ENCODE assay signal across 9 cellular contexts in genomic region chr11:65571420-65571819, GRCh38. TPM values are rescaled to one million over a fixed set of nuclear protein-coding genes. Genes with fewer than 3 reads are reported as not detected.
A peak's percentile ranks its signal among the peaks of the same experiment; 100 is the strongest.
DNase-seq lines count a peak whose midpoint lies in the region; ATAC-seq, FAIRE-seq and TF ChIP-seq lines count a peak whose summit lies in the region.
"Had no signal": no experiment of that assay in that cellular context is flagged by ENCODE, and none has a peak within 500 bp of the region (broad histone marks: within the 10 kb centered on the region; RNA-seq: fewer than 3 reads in every experiment).

No MANE protein-coding gene starts in this region.

- H4K20me1 ChIP-seq in PC-9 (ENCODE audit: insufficient read depth) (no peaks in the 10 kb centered on the region), endothelial cell of umbilical vein (replicated peaks; ENCODE audit: control insufficient read depth, extremely low read depth, insufficient read depth, low read length) (no peaks in the 10 kb centered on the region)

- dilution Hi-C loops in endothelial cell of umbilical vein (cut with MboI; ENCODE audit: extremely low pct_ligation_motif_present, low sequenced_read_pairs) = no loop called here

- peak overlapping the region; percentile 79 for H3K4me3 Mint-ChIP-seq in Calu3 (ENCODE audit: low read depth, unreplicated experiment)

- H3K9ac ChIP-seq in endothelial cell of umbilical vein (replicated peaks; ENCODE audit: extremely low read depth, insufficient read depth, low read length) = no peak overlapping the region

- 64 to 75% (median 70%) methylated on average over 9 of the region's 9 CpGs for WGBS in ovary, 3 donors

- DNase-seq in Calu3 = no peak
- DNase-seq in PC-9 = no peak
- no peak for DNase-seq in endothelial cell of umbilical vein (ENCODE audit: low read depth, low spot score)
- DNase-seq in ovary = no peak
- DNase-seq in NCI-H446 treated with DMSO at 0.1 percent for 48 hours (lab: John Stamatoyannopoulos, UW) = no peak
- DNase-seq in NAMALWA (ENCODE audit: low spot score) = no peak
- DNase-seq in GM19239 (ENCODE audit: insufficient read length, low spot score) = no peak
- DNase-seq: effector CD4-positive, alpha-beta T cell had no signal

- H3K27ac ChIP-seq in PC-9 (no peak overlapping the region), endothelial cell of umbilical vein (ENCODE audit: insufficient read depth, low read depth, low read length) (no peak overlapping the region), ovary (no peak overlapping the region)

- H2AFZ ChIP-seq in PC-9 (no peak overlapping the region), endothelial cell of umbilical vein (ENCODE audit: low read depth, low read length) (no peak overlapping the region)

- peak overlapping the region; percentile 88 for H3K27ac Mint-ChIP-seq in Calu3 (ENCODE audit: unreplicated experiment)

- peaks cover 5% of the 10 kb centered on the region; the same call in 1 of the 2 replicates for H3K36me3 ChIP-seq in PC-9 (ENCODE audit: low read depth)
- no peaks in the 10 kb centered on the region for H3K36me3 ChIP-seq in endothelial cell of umbilical vein (ENCODE audit: control insufficient read depth in 2 of 2, extremely low read depth in 1 of 2, insufficient read depth in 2 of 2, low read length in 2 of 2)
- no peaks in the 10 kb centered on the region for H3K36me3 ChIP-seq in ovary

- no peaks in the 10 kb centered on the region for H3K27me3 Mint-ChIP-seq in Calu3 (ENCODE audit: unreplicated experiment)

- H3K9me3 Mint-ChIP-seq in Calu3 (ENCODE audit: low read depth, unreplicated experiment) = no peaks in the 10 kb centered on the region

- H3K9me3 ChIP-seq in PC-9 (ENCODE audit: insufficient read depth, low read depth) (no peaks in the 10 kb centered on the region), endothelial cell of umbilical vein (replicated peaks; ENCODE audit: control insufficient read depth, insufficient read depth, low read length) (no peaks in the 10 kb centered on the region), ovary (no peaks in the 10 kb centered on the region)

- intact Hi-C loops in Calu3 (cut with micrococcal nuclease; ENCODE audit: unreplicated experiment) = loop anchor here (2.0 kb wide), 1 partner anchor 31 kb away; no protein-coding TSS in a partner anchor
- intact Hi-C loops in PC-9 (cut with micrococcal nuclease; ENCODE audit: unreplicated experiment) = loop anchor here (2.0 to 5.0 kb wide), 7 partner anchors 44 to 481 kb away; partner anchors contain the start of genes CST6, KAT5, NEAT1 and SCYL1
- intact Hi-C loops in endothelial cell of umbilical vein (cut with micrococcal nuclease) = loop anchor here (2.0 to 5.0 kb wide), 3 partner anchors 25 to 189 kb away; partner anchors contain the start of gene SLC25A45
- intact Hi-C loops in ovary (cut with DNase I) = loop anchor here in 3 of 4 donors (1.0 to 5.0 kb wide), 4 partner anchors 31 to 81 kb away; partner anchors contain the start of gene MAP3K11 (in 1 of the 3)

- TF ChIP-seq POLR2A in endothelial cell of umbilical vein (IDR thresholded peaks at IDR 0.05; ENCODE audit: low read depth, low read length) (no peak), ovary (IDR thresholded peaks at IDR 0.05) (no peak)

- H3K4me1 ChIP-seq in PC-9 (replicated peaks; ENCODE audit: insufficient read depth) = peaks cover 51% of the 10 kb centered on the region
- peaks cover 48% of the 10 kb centered on the region for H3K4me1 ChIP-seq in endothelial cell of umbilical vein (ENCODE audit: control insufficient read depth, extremely low read depth, insufficient read depth, low read length)
- peaks cover 11% of the 10 kb centered on the region for H3K4me1 ChIP-seq in ovary (ENCODE audit: insufficient read depth)

- POLR2A ChIA-PET in PC-9 (lab: Charles Lee; ENCODE audit: unreplicated experiment) (interaction anchor here (0.5 to 0.7 kb wide), 5 partner anchors 19 to 363 kb away, joined by 3 to 7 read pairs (median 4); no protein-coding TSS in a partner anchor), endothelial cell of umbilical vein (lab: Charles Lee) (interaction anchor here (0.6 kb wide), 1 partner anchor 63 kb away, joined by 3 read pairs; no protein-coding TSS in a partner anchor)

- peaks cover 46% of the 10 kb centered on the region for H3K4me1 Mint-ChIP-seq in Calu3 (ENCODE audit: low read depth, unreplicated experiment)

- TF ChIP-seq CTCF in Calu3 (IDR thresholded peaks at IDR 0.05; ENCODE audit: unreplicated experiment) = no peak
- no peak for TF ChIP-seq CTCF in PC-9 (conservative IDR thresholded peaks at IDR 0.05)
- TF ChIP-seq CTCF in endothelial cell of umbilical vein (IDR thresholded peaks at IDR 0.05; ENCODE audit: extremely low read depth in 1 of 2, insufficient read depth in 1 of 2, low read depth in 1 of 2, low read length in 2 of 2) = no peak
- TF ChIP-seq CTCF in ovary (IDR thresholded peaks at IDR 0.05) = no peak

- no peak for TF ChIP-seq EP300 in ovary (IDR thresholded peaks at IDR 0.05)

- no peak for ATAC-seq in HG03139 (IDR thresholded peaks at IDR 0.05; ENCODE audit: unreplicated experiment)

- H3F3A ChIP-seq in PC-9 (ENCODE audit: insufficient read depth, low read depth) = peaks cover 70% of the 10 kb centered on the region

- peaks cover 83% of the 10 kb centered on the region for H3K36me3 Mint-ChIP-seq in Calu3 (ENCODE audit: insufficient read depth, unreplicated experiment)

- CTCF ChIA-PET in Calu3 (lab: Charles Lee) (interaction anchor here (0.8 to 4.0 kb wide), 2 partner anchors 30 to 44 kb away, joined by 4 to 39 read pairs; partner anchors contain the start of gene PCNX3), PC-9 (lab: Charles Lee) (interaction anchor here (2.0 to 3.4 kb wide), 2 partner anchors 12 to 30 kb away, joined by 8 to 25 read pairs; no protein-coding TSS in a partner anchor), endothelial cell of umbilical vein (lab: Charles Lee) (interaction anchor here (1.5 to 9.7 kb wide), 7 partner anchors 12 to 46 kb away, joined by 4 to 167 read pairs (median 10); partner anchors contain the start of genes LTBP3 and SCYL1)

- no peaks in the 10 kb centered on the region for H3K27me3 ChIP-seq in PC-9 (ENCODE audit: insufficient read depth, low read depth)
- no peaks in the 10 kb centered on the region for H3K27me3 ChIP-seq in endothelial cell of umbilical vein (ENCODE audit: control insufficient read depth in 2 of 2, insufficient read depth in 2 of 2, low read length in 2 of 2)
- H3K27me3 ChIP-seq in ovary = no peaks in the 10 kb centered on the region

- FAIRE-seq in endothelial cell of umbilical vein (lab: Jason Lieb, UNC) (no peak), GM19239 (lab: Jason Lieb, UNC) (no peak)

- BruUV-seq in Calu3 (replicated peaks; lab: Mats Ljungman, UMichigan) (no TSS peak), PC-9 (replicated peaks; lab: Mats Ljungman, UMichigan) (no TSS peak), endothelial cell of umbilical vein (replicated peaks; lab: Mats Ljungman, UMichigan) (no TSS peak)

- peak overlapping the region; percentile 73; the same call in 1 of the 2 replicates for H3K4me3 ChIP-seq in PC-9
- no peak overlapping the region for H3K4me3 ChIP-seq in endothelial cell of umbilical vein (replicated peaks in 1 of 3; ENCODE audit: insufficient read depth in 1 of 3, low read depth in 1 of 3, low read length in 3 of 3)
- H3K4me3 ChIP-seq in ovary = peak overlapping the region; percentile 83

- H3K9me2 ChIP-seq in PC-9 (ENCODE audit: insufficient read depth) = no peaks in the 10 kb centered on the region

- H3K9me1 ChIP-seq in endothelial cell of umbilical vein (replicated peaks; ENCODE audit: control insufficient read depth, extremely low read depth, insufficient read depth, low read length) = no peaks in the 10 kb centered on the region

- H3K79me2 ChIP-seq in PC-9 (ENCODE audit: low read depth) (peaks cover 58% of the 10 kb centered on the region), endothelial cell of umbilical vein (ENCODE audit: control insufficient read depth, insufficient read depth, low read length) (peaks cover 25% of the 10 kb centered on the region)

- H3K4me2 ChIP-seq in PC-9 (peak overlapping the region; percentile 96), endothelial cell of umbilical vein (ENCODE audit: insufficient read depth, low read length) (peak overlapping the region; percentile 82)

RNA-seq across cellular contexts. Expression of gene FAM89B, which starts 0.9 kb away (rescaled TPM):
- total RNA-seq in Calu3 (2022) = 29.8 and 30.6 TPM in 2 replicates
- total RNA-seq in PC-9 (2021) = 51.7 and 53.3 TPM in 2 replicates
- 63.1 and 63.8 TPM in 2 replicates for total RNA-seq in endothelial cell of umbilical vein
- 153 and 193 TPM in 2 replicates for polyA plus RNA-seq in endothelial cell of umbilical vein
- polyA plus RNA-seq in endothelial cell of umbilical vein (2011; cell fraction: cytosol; rRNA removed) = 57.2 and 80.4 TPM in 2 replicates
- 31.0 and 31.4 TPM in 2 replicates for polyA plus RNA-seq in endothelial cell of umbilical vein (2011; cell fraction: nucleus; rRNA removed)
- 44.3 and 64.1 TPM in 2 replicates for polyA plus RNA-seq in endothelial cell of umbilical vein (2012)
- polyA minus RNA-seq in endothelial cell of umbilical vein = 30.8 and 35.3 TPM in 2 replicates
- polyA minus RNA-seq in endothelial cell of umbilical vein (2011; cell fraction: cytosol; rRNA and poly(A)+ RNA removed) = 10.7 TPM
- 15.6 and 20.3 TPM in 2 replicates for polyA minus RNA-seq in endothelial cell of umbilical vein (2011; cell fraction: nucleus; rRNA and poly(A)+ RNA removed)
- 10 to 100 TPM; 41.0 to 74.0 (median 53.3) TPM for total RNA-seq in ovary
- polyA plus RNA-seq in ovary = 10 to 100 TPM in 1 of 2 donors, 1 to 10 TPM in 1; 1.9 to 47.8 TPM

RNA-seq across cellular contexts. Expression of gene ZNRD2, which starts 1.1 kb away (rescaled TPM):
- total RNA-seq in Calu3 (2022) (40.7 and 45.3 TPM in 2 replicates), PC-9 (2021) (51.4 and 53.5 TPM in 2 replicates), endothelial cell of umbilical vein (40.8 and 46.9 TPM in 2 replicates), ovary (10 to 100 TPM; 26.6 to 59.5 (median 39.2) TPM)
- polyA plus RNA-seq in endothelial cell of umbilical vein (96.2 and 96.7 TPM in 2 replicates), ovary (10 to 100 TPM in 1 of 2 donors, 1 to 10 TPM in 1; 2.3 to 61.8 TPM)
- 73.6 and 74.5 TPM in 2 replicates for polyA plus RNA-seq in endothelial cell of umbilical vein (2011; cell fraction: cytosol; rRNA removed)
- 50.6 TPM in 2 replicates for polyA plus RNA-seq in endothelial cell of umbilical vein (2011; cell fraction: nucleus; rRNA removed)
- polyA plus RNA-seq in endothelial cell of umbilical vein (2012) = 93.2 and 99.8 TPM in 2 replicates
- polyA minus RNA-seq in endothelial cell of umbilical vein = 11.3 and 14.6 TPM in 2 replicates
- 27.7 TPM for polyA minus RNA-seq in endothelial cell of umbilical vein (2011; cell fraction: cytosol; rRNA and poly(A)+ RNA removed)
- 14.4 and 33.5 TPM in 2 replicates for polyA minus RNA-seq in endothelial cell of umbilical vein (2011; cell fraction: nucleus; rRNA and poly(A)+ RNA removed)

RNA-seq across cellular contexts. Expression of gene EHBP1L1, which starts 4.4 kb away (rescaled TPM):
- total RNA-seq in Calu3 (2022) (73.7 and 81.0 TPM in 2 replicates), PC-9 (2021) (123 and 170 TPM in 2 replicates), endothelial cell of umbilical vein (18.8 and 19.7 TPM in 2 replicates), ovary (10 to 100 TPM; 21.7 to 63.0 (median 40.3) TPM)
- polyA plus RNA-seq in endothelial cell of umbilical vein (12.7 and 18.5 TPM in 2 replicates), ovary (10 to 100 TPM; 24.5 to 42.4 TPM)
- 7.1 and 11.1 TPM in 2 replicates for polyA plus RNA-seq in endothelial cell of umbilical vein (2011; cell fraction: cytosol; rRNA removed)
- 29.6 and 32.5 TPM in 2 replicates for polyA plus RNA-seq in endothelial cell of umbilical vein (2011; cell fraction: nucleus; rRNA removed)
- 14.2 and 20.1 TPM in 2 replicates for polyA plus RNA-seq in endothelial cell of umbilical vein (2012)
- polyA minus RNA-seq in endothelial cell of umbilical vein = 8.6 and 12.0 TPM in 2 replicates
- 64.3 TPM for polyA minus RNA-seq in endothelial cell of umbilical vein (2011; cell fraction: cytosol; rRNA and poly(A)+ RNA removed)
- 7.8 and 11.2 TPM in 2 replicates for polyA minus RNA-seq in endothelial cell of umbilical vein (2011; cell fraction: nucleus; rRNA and poly(A)+ RNA removed)

RNA-seq across cellular contexts. Expression of gene LTBP3, which starts 13.3 kb away (rescaled TPM):
- total RNA-seq in Calu3 (2022) (166 and 169 TPM in 2 replicates), PC-9 (2021) (455 and 553 TPM in 2 replicates), endothelial cell of umbilical vein (120 and 121 TPM in 2 replicates), ovary (100 to 1,000 TPM; 143 to 292 (median 198) TPM)
- polyA plus RNA-seq in endothelial cell of umbilical vein (209 and 225 TPM in 2 replicates), ovary (100 to 1,000 TPM in 1 of 2 donors, 10 to 100 TPM in 1; 35.9 to 130 TPM)
- polyA plus RNA-seq in endothelial cell of umbilical vein (2011; cell fraction: cytosol; rRNA removed) = 92.6 and 135 TPM in 2 replicates
- 799 and 904 TPM in 2 replicates for polyA plus RNA-seq in endothelial cell of umbilical vein (2011; cell fraction: nucleus; rRNA removed)
- 108 and 232 TPM in 2 replicates for polyA plus RNA-seq in endothelial cell of umbilical vein (2012)
- polyA minus RNA-seq in endothelial cell of umbilical vein = 44.1 and 70.6 TPM in 2 replicates
- 8.5 TPM for polyA minus RNA-seq in endothelial cell of umbilical vein (2011; cell fraction: cytosol; rRNA and poly(A)+ RNA removed)
- 104 and 152 TPM in 2 replicates for polyA minus RNA-seq in endothelial cell of umbilical vein (2011; cell fraction: nucleus; rRNA and poly(A)+ RNA removed)

RNA-seq across cellular contexts. Expression of gene KCNK7, which starts 24.2 kb away (rescaled TPM):
- total RNA-seq in Calu3 (2022) (1.2 and 1.4 TPM in 2 replicates), PC-9 (2021) (2.1 TPM in 1 of 2 replicates, not detected in the other), endothelial cell of umbilical vein (0.60 and 1.3 TPM in 2 replicates), ovary (1 to 10 TPM in 3 of 7 donors, under 1 TPM in 4; 0.65 to 4.0 (median 0.95) TPM)
- polyA plus RNA-seq in endothelial cell of umbilical vein (0.17 and 0.19 TPM in 2 replicates), ovary (1 to 10 TPM in 1 of 2 donors, not detected in 1; 1.5 TPM)
- polyA plus RNA-seq in endothelial cell of umbilical vein (2011; cell fraction: cytosol; rRNA removed) = 0.13 and 0.21 TPM in 2 replicates
- polyA plus RNA-seq in endothelial cell of umbilical vein (2011; cell fraction: nucleus; rRNA removed) = 0.66 and 0.87 TPM in 2 replicates
- 0.70 TPM in 1 of 2 replicates, not detected in the other for polyA plus RNA-seq in endothelial cell of umbilical vein (2012)
- 0.51 TPM in 1 of 2 replicates, not detected in the other for polyA minus RNA-seq in endothelial cell of umbilical vein
- not detected for polyA minus RNA-seq in endothelial cell of umbilical vein (2011; cell fraction: cytosol; rRNA and poly(A)+ RNA removed)
- polyA minus RNA-seq in endothelial cell of umbilical vein (2011; cell fraction: nucleus; rRNA and poly(A)+ RNA removed) = 0.34 TPM in 1 of 2 replicates, not detected in the other

Comparison
In these comparisons a context has a peak if more than half of its experiments do, and no peak if none do; other contexts are left out.
1. H3K4me3 ChIP-seq: peak in PC-9 (single experiment) and ovary (single experiment); none in endothelial cell of umbilical vein (0 of 3).